ENCODE assay signal across 22 cellular contexts in genomic region chr9:126872516-126872915, GRCh38. TPM values are rescaled to one million over a fixed set of nuclear protein-coding genes. Genes with fewer than 3 reads are reported as not detected.
A peak's percentile ranks its signal among the peaks of the same experiment; 100 is the strongest.
DNase-seq lines count a peak whose midpoint lies in the region; ATAC-seq, FAIRE-seq and TF ChIP-seq lines count a peak whose summit lies in the region.
"Had no signal": no experiment of that assay in that cellular context is flagged by ENCODE, and none has a peak within 500 bp of the region (broad histone marks: within the 10 kb centered on the region; RNA-seq: fewer than 3 reads in every experiment).

No MANE protein-coding gene starts in this region.

- BruUV-seq in K562 (replicated peaks; lab: Mats Ljungman, UMichigan), result no TSS peak

- no peak for TF ChIP-seq EP300 in K562 (IDR thresholded peaks at IDR 0.05; ENCODE audit: low read length)

- no peak overlapping the region for H3K9ac ChIP-seq in K562 (ENCODE audit: insufficient read depth in 1 of 2, low read depth in 2 of 2, low read length in 2 of 2)
- H3K9ac ChIP-seq: BLaER1 treated with 17β-estradiol and CSF1 and Interleukin-3, amounts not matched to agents 10 nM and 100 nM; KMS-11 had no signal

- H2AFZ ChIP-seq in K562 (ENCODE audit: low read depth, low read length), result no peak overlapping the region

- TF ChIP-seq POLR2A in K562 (conservative IDR thresholded peaks at IDR 0.05), result no peak

- H3K4me2 ChIP-seq in K562 (ENCODE audit: insufficient read depth, low read length), result no peak overlapping the region
- H3K4me2 ChIP-seq: KMS-11 had no signal

- no peaks in the 10 kb centered on the region for H3K9me3 ChIP-seq in K562 (replicated peaks; ENCODE audit: control insufficient read depth, insufficient read depth, low read depth, low read length)
- no peaks in the 10 kb centered on the region for H3K9me3 ChIP-seq in neutrophil
- H3K9me3 ChIP-seq: BLaER1 treated with 17β-estradiol and CSF1 and Interleukin-3, amounts not matched to agents 10 nM and 100 nM had no signal

- peaks cover 33% of the 10 kb centered on the region for H3K4me1 Mint-ChIP-seq in activated T-cell treated with anti-CD3 and anti-CD28 coated beads, Interleukin-2, amount 50 U/mL, for 72 hours (ENCODE audit: low read depth)

- H3K27ac ChIP-seq in K562 (ENCODE audit: extremely low read depth, low read depth, low read length) (peak overlapping the region; percentile 16; the same call in 1 of the 3 replicates), neutrophil (peak overlapping the region; percentile 54)
- H3K27ac ChIP-seq: epithelial cell of prostate, KMS-11 had no signal

- DNase-seq in activated T-cell treated with anti-CD3 and anti-CD28 coated beads, Interleukin-2, amount 50 U/mL, for 72 hours, result no peak
- no peak for DNase-seq in activated T-cell treated with anti-CD3 and anti-CD28 coated beads, Interleukin-2, amount 50 U/mL, for 1 hour
- DNase-seq in GM13977 (ENCODE audit: low spot score), result peak; percentile 29
- no peak for DNase-seq in K562 (ENCODE audit: extremely low read depth in 1 of 4, low spot score in 3 of 4)
- DNase-seq in stimulated activated CD4-positive, alpha-beta T cell treated with anti-CD3 and anti-CD28 coated beads, Interleukin-4, amount 100 ng/mL, for 1 hour, result no peak
- no peak for DNase-seq in amygdala (lab: John Stamatoyannopoulos, UW)
- DNase-seq in NCI-H2107 (lab: John Stamatoyannopoulos, UW), result no peak
- DNase-seq: activated naive CD8-positive, alpha-beta T cell treated with anti-CD3 and anti-CD28 coated beads, Interleukin-2, amount 10 ng/mL, durations not matched to agents 7 days and 5 days; activated T-cell treated with anti-CD3 and anti-CD28 coated beads, Interleukin-2, amount 50 U/mL, for 4 hours; dermis blood vessel endothelial cell; DMS53; foreskin fibroblast; naive B cell; NCI-H1105; NCI-H526; SW 1271 had no signal

- FAIRE-seq in K562 (lab: Jason Lieb, UNC), result peak; percentile 75

- H3K27ac Mint-ChIP-seq in activated T-cell treated with anti-CD3 and anti-CD28 coated beads, Interleukin-2, amount 50 U/mL, for 72 hours, result peak overlapping the region; percentile 38
- H3K27ac Mint-ChIP-seq: activated naive CD8-positive, alpha-beta T cell treated with anti-CD3 and anti-CD28 coated beads, Interleukin-2, amount 10 ng/mL, durations not matched to agents 7 days and 5 days; progenitor cell of endocrine pancreas had no signal

- no peaks in the 10 kb centered on the region for H3K36me3 Mint-ChIP-seq in activated T-cell treated with anti-CD3 and anti-CD28 coated beads, Interleukin-2, amount 50 U/mL, for 72 hours (ENCODE audit: insufficient read depth in 2 of 2)

- H3K4me1 ChIP-seq in K562 (replicated peaks in 1 of 2; ENCODE audit: control insufficient read depth in 2 of 2, insufficient read depth in 2 of 2, low read length in 2 of 2) (peaks cover 6 to 7% of the 10 kb centered on the region in 2 experiments; a peak in 3 of 5 replicates), neutrophil (ENCODE audit: control insufficient read depth in 1 of 2, insufficient read depth in 1 of 2, low read depth in 1 of 2, low read length in 1 of 2) (peaks cover 0 to 8% of the 10 kb centered on the region in 2 experiments)

- H3K9me1 ChIP-seq in K562 (ENCODE audit: control insufficient read depth, insufficient read depth, low read length), result no peaks in the 10 kb centered on the region

- H3K36me3 ChIP-seq in K562 (ENCODE audit: control insufficient read depth, insufficient read depth, low read length) (peaks cover 12% of the 10 kb centered on the region; the same call in 1 of the 3 replicates), neutrophil (peaks cover 17% of the 10 kb centered on the region)

- H3K4me3 ChIP-seq in K562 (no peak overlapping the region), neutrophil (ENCODE audit: low read depth in 1 of 2, low read length in 1 of 2) (no peak overlapping the region)
- H3K4me3 ChIP-seq: BLaER1 treated with 17β-estradiol and CSF1 and Interleukin-3, amounts not matched to agents 10 nM and 100 nM had no signal

- 52% methylated on average over 4 of the region's 4 CpGs for WGBS in K562 (ENCODE audit: insufficient coverage, low coverage, missing lambda C conversion rate)

- no peak overlapping the region for H3K4me3 Mint-ChIP-seq in activated T-cell treated with anti-CD3 and anti-CD28 coated beads, Interleukin-2, amount 50 U/mL, for 72 hours
- H3K4me3 Mint-ChIP-seq: activated naive CD8-positive, alpha-beta T cell treated with anti-CD3 and anti-CD28 coated beads, Interleukin-2, amount 10 ng/mL, durations not matched to agents 7 days and 5 days; activated T-cell treated with anti-CD3 and anti-CD28 coated beads, Interleukin-2, amount 50 U/mL, for 4 hours had no signal

- no peaks in the 10 kb centered on the region for H3K27me3 Mint-ChIP-seq in activated T-cell treated with anti-CD3 and anti-CD28 coated beads, Interleukin-2, amount 50 U/mL, for 72 hours (ENCODE audit: low read depth)
- H3K27me3 Mint-ChIP-seq: activated naive CD8-positive, alpha-beta T cell treated with anti-CD3 and anti-CD28 coated beads, Interleukin-2, amount 10 ng/mL, durations not matched to agents 7 days and 5 days; naive B cell; progenitor cell of endocrine pancreas had no signal

- H3K27me3 ChIP-seq in K562 (ENCODE audit: control insufficient read depth in 2 of 2, insufficient read depth in 2 of 2, low read length in 2 of 2), result no peaks in the 10 kb centered on the region
- H3K27me3 ChIP-seq in neutrophil, result no peaks in the 10 kb centered on the region
- H3K27me3 ChIP-seq: BLaER1 treated with 17β-estradiol and CSF1 and Interleukin-3, amounts not matched to agents 10 nM and 100 nM had no signal

- POLR2A ChIA-PET in K562 (lab: Yijun Ruan, JAX), result interaction anchor here (0.7 to 3.9 kb wide), 3 partner anchors 10 to 17 kb away, joined by 3 to 20 read pairs (median 4); no protein-coding TSS in a partner anchor

- peaks cover 50% of the 10 kb centered on the region for H3K79me2 ChIP-seq in K562 (ENCODE audit: control insufficient read depth, insufficient read depth, low read length)

- in situ Hi-C loops in GM13977 (cut with MboI; ENCODE audit: low pct_unique_long_range_greater_than_20kb, low sequenced_read_pairs, unreplicated experiment), result no loop called here
- in situ Hi-C loops in K562 (cut with MboI), result no loop called here

- TF ChIP-seq CTCF in GM13977 (IDR thresholded peaks at IDR 0.05; ENCODE audit: extremely low read depth, insufficient read depth, missing control alignments), result no peak
- no peak for TF ChIP-seq CTCF in K562 (IDR thresholded peaks at IDR 0.05 in 2 of 3, conservative IDR thresholded peaks at IDR 0.05 in 1 of 3; ENCODE audit: insufficient read depth in 2 of 3, low read depth in 1 of 3, low read length in 3 of 3)
- no peak for TF ChIP-seq CTCF in neutrophil (IDR thresholded peaks at IDR 0.05)

- no peak for TF ChIP-seq RAD21 in K562 (CRISPR knock-in tag; conservative IDR thresholded peaks at IDR 0.05 in 1 of 2, IDR thresholded peaks at IDR 0.05 in 1 of 2)

- intact Hi-C loops in K562 (cut with micrococcal nuclease), result no loop called here

- H4K20me1 ChIP-seq in K562 (replicated peaks; ENCODE audit: control insufficient read depth, insufficient read depth, low read length), result peaks cover 6% of the 10 kb centered on the region; the same call in 1 of the 2 replicates

- no peaks in the 10 kb centered on the region for H3K9me3 Mint-ChIP-seq in activated T-cell treated with anti-CD3 and anti-CD28 coated beads, Interleukin-2, amount 50 U/mL, for 72 hours
- H3K9me3 Mint-ChIP-seq: activated naive CD8-positive, alpha-beta T cell treated with anti-CD3 and anti-CD28 coated beads, Interleukin-2, amount 10 ng/mL, durations not matched to agents 7 days and 5 days; activated T-cell treated with anti-CD3 and anti-CD28 coated beads, Interleukin-2, amount 50 U/mL, for 4 hours; naive B cell had no signal

- ATAC-seq in activated T-cell treated with anti-CD3 and anti-CD28 coated beads, Interleukin-2, amount 50 U/mL, for 72 hours (replicated peaks in 1 of 2), result peak; percentile 32 to 75
- ATAC-seq in K562, result peak; percentile 42
- ATAC-seq: Right ventricle myocardium inferior had no signal

- CTCF ChIA-PET in K562 (lab: Yijun Ruan, JAX; ENCODE audit: low intra/inter-chr PET ratio), result interaction anchor here (0.5 kb wide), 1 partner anchor 64 kb away, joined by 4 read pairs; no protein-coding TSS in a partner anchor

RNA-seq across cellular contexts. Expression of gene ZBTB34, which starts 12.1 kb away (rescaled TPM):
- 1 to 10 TPM; 7.1 to 8.1 TPM for total RNA-seq in activated T-cell treated with anti-CD3 and anti-CD28 coated beads, Interleukin-2, amount 50 U/mL, for 72 hours
- 15.0 and 20.0 TPM in 2 replicates for total RNA-seq in K562 (2011; cell fraction: chromatin; rRNA removed; ENCODE audit: low replicate concordance)
- 10.5 and 11.4 TPM in 2 replicates for total RNA-seq in K562 (2011; cell fraction: nucleolus; rRNA removed)
- 16.6 and 22.8 TPM in 2 replicates for total RNA-seq in K562 (2011; cell fraction: nucleoplasm; rRNA removed)
- total RNA-seq in K562 (2014; rRNA removed) (7.8 and 8.4 TPM in 2 replicates), K562 (2014; rRNA removed; fragmentation: Illumina TruSeq; extraction: Trizol) (11.3 and 12.4 TPM in 2 replicates), K562 (2015; rRNA removed; fragmentation: Illumina TruSeq; extraction: Trizol) (10.6 and 11.2 TPM in 2 replicates), K562 (2021) (13.4 and 14.6 TPM in 2 replicates)
- polyA plus RNA-seq in K562 (2011; rRNA removed) (15.6 and 15.7 TPM in 2 replicates), K562 (2014; fragmentation: Illumina TruSeq; extraction: Trizol) (9.7 and 9.8 TPM in 2 replicates), K562 (2014; fragmentation: Nextera tagmentation; extraction: Ambion mirVana) (1 to 10 TPM; 2.7 to 6.3 TPM), K562 (2014; rRNA removed) (8.2 and 9.4 TPM in 2 replicates)
- 6.9 and 11.1 TPM in 2 replicates for polyA plus RNA-seq in K562 (2011; cell fraction: cytosol; rRNA removed)
- polyA plus RNA-seq in K562 (2011; cell fraction: nucleus; rRNA removed), result 10.0 and 12.7 TPM in 2 replicates
- 5.3 and 6.1 TPM in 2 replicates for polyA plus RNA-seq in K562 (2012)
- polyA minus RNA-seq in K562 (2011; rRNA and poly(A)+ RNA removed), result 30.8 and 33.6 TPM in 2 replicates
- 13.4 and 15.4 TPM in 2 replicates for polyA minus RNA-seq in K562 (2011; cell fraction: cytosol; rRNA and poly(A)+ RNA removed)
- 5.9 and 12.0 TPM in 2 replicates for polyA minus RNA-seq in K562 (2011; cell fraction: nucleus; rRNA and poly(A)+ RNA removed)

RNA-seq across cellular contexts. Expression of gene RALGPS1, which starts 42.1 kb away (rescaled TPM):
- 1 to 10 TPM; 3.3 to 3.4 TPM for total RNA-seq in activated T-cell treated with anti-CD3 and anti-CD28 coated beads, Interleukin-2, amount 50 U/mL, for 72 hours
- total RNA-seq in K562 (2011; cell fraction: chromatin; rRNA removed; ENCODE audit: low replicate concordance), result 14.4 and 14.5 TPM in 2 replicates
- 6.3 and 10.0 TPM in 2 replicates for total RNA-seq in K562 (2011; cell fraction: nucleolus; rRNA removed)
- 11.3 and 14.1 TPM in 2 replicates for total RNA-seq in K562 (2011; cell fraction: nucleoplasm; rRNA removed)
- total RNA-seq in K562 (2014; rRNA removed), result 1.5 and 1.6 TPM in 2 replicates
- total RNA-seq in K562 (2014; rRNA removed; fragmentation: Illumina TruSeq; extraction: Trizol), result 1.2 and 1.9 TPM in 2 replicates
- total RNA-seq in K562 (2015; rRNA removed; fragmentation: Illumina TruSeq; extraction: Trizol), result 1.3 and 1.5 TPM in 2 replicates
- 1.9 and 2.6 TPM in 2 replicates for total RNA-seq in K562 (2021)
- polyA plus RNA-seq in K562 (2011; rRNA removed), result 1.2 and 1.5 TPM in 2 replicates
- 0.83 and 1.1 TPM in 2 replicates for polyA plus RNA-seq in K562 (2011; cell fraction: cytosol; rRNA removed)
- 4.3 and 6.0 TPM in 2 replicates for polyA plus RNA-seq in K562 (2011; cell fraction: nucleus; rRNA removed)
- polyA plus RNA-seq in K562 (2012), result 1.4 and 2.7 TPM in 2 replicates
- 1.9 and 2.2 TPM in 2 replicates for polyA plus RNA-seq in K562 (2014; fragmentation: Illumina TruSeq; extraction: Trizol)
- polyA plus RNA-seq in K562 (2014; fragmentation: Nextera tagmentation; extraction: Ambion mirVana), result under 1 TPM; 0.04 to 0.20 TPM
- 1.5 and 6.3 TPM in 2 replicates for polyA plus RNA-seq in K562 (2014; rRNA removed)
- polyA minus RNA-seq in K562 (2011; rRNA and poly(A)+ RNA removed), result 1.2 and 2.2 TPM in 2 replicates
- polyA minus RNA-seq in K562 (2011; cell fraction: cytosol; rRNA and poly(A)+ RNA removed), result 1.6 TPM in 1 of 2 replicates, not detected in the other
- 1.9 and 4.4 TPM in 2 replicates for polyA minus RNA-seq in K562 (2011; cell fraction: nucleus; rRNA and poly(A)+ RNA removed)
